Comparison of ENCODE assay signal across 18 cellular contexts in genomic region chr16:88753191-88753590, GRCh38. TPM values are rescaled to one million over a fixed set of nuclear protein-coding genes. Genes with fewer than 3 reads are reported as not detected.
DNase-seq lines count a peak whose midpoint lies in the region; ATAC-seq and TF ChIP-seq lines count a peak whose summit lies in the region.
"Had no signal": no experiment of that assay in that cellular context is flagged by ENCODE, and none has a peak within 500 bp of the region (broad histone marks: within the 10 kb centered on the region; RNA-seq: fewer than 3 reads in every experiment).

No MANE protein-coding gene starts in this region.

- peaks cover 3% of the 10 kb centered on the region for H3K4me1 Mint-ChIP-seq in endodermal cell

- WGBS in SK-N-SH (ENCODE audit: low lambda C conversion rate), result 84% methylated on average over 10 of the region's 13 CpGs
- 91 to 100% methylated on average over 1 to 5 of the region's 13 CpGs for WGBS in endodermal cell (ENCODE audit: insufficient coverage in 1 of 2, insufficient read length in 1 of 2), 2 experiments

- no peak overlapping the region for H3K4me3 Mint-ChIP-seq in endodermal cell

- DNase-seq in SK-N-SH, result no peak
- no peak for DNase-seq in endodermal cell
- DNase-seq in activated T-cell treated with anti-CD3 and anti-CD28 coated beads for 4 hours, result no peak
- DNase-seq in activated naive CD4-positive, alpha-beta T cell treated with anti-CD3 and anti-CD28 coated beads, Interleukin-2, amount 50 U/mL, for 16 hours, result no peak
- DNase-seq: DND-41, HCEC 1CT, Kasumi-1, NCI-H1417, NCI-H2029, NCI-H774 had no signal

- no peaks in the 10 kb centered on the region for H3K27me3 Mint-ChIP-seq in endodermal cell (ENCODE audit: insufficient read depth)
- H3K27me3 Mint-ChIP-seq: IgD-negative memory B cell had no signal

- peaks cover 11% of the 10 kb centered on the region for H3F3A ChIP-seq in SK-N-SH (replicated peaks; ENCODE audit: insufficient read depth)

- TF ChIP-seq RAD21 in SK-N-SH (IDR thresholded peaks at IDR 0.05; ENCODE audit: low read length), result 0 out of 2 replicates have a peak, but pooled peaks have one; percentile 5

- H3K27me3 ChIP-seq in SK-N-SH (ENCODE audit: insufficient read depth) (no peaks in the 10 kb centered on the region), OCI-LY3 (ENCODE audit: low read depth, low read length) (no peaks in the 10 kb centered on the region), endodermal cell (ENCODE audit: control insufficient read depth, insufficient read depth, low read length, poor library complexity, severe bottlenecking) (no peaks in the 10 kb centered on the region), stomach smooth muscle (ENCODE audit: control insufficient read depth in 1 of 2, insufficient read depth in 2 of 2, low read length in 2 of 2) (no peaks in the 10 kb centered on the region)
- H3K27me3 ChIP-seq: BLaER1 treated with 17β-estradiol and CSF1 and Interleukin-3, amounts not matched to agents 10 nM and 100 nM had no signal

- H3K9ac ChIP-seq in SK-N-SH (no peak overlapping the region), OCI-LY3 (ENCODE audit: low read length) (no peak overlapping the region), endodermal cell (ENCODE audit: extremely low read depth, low read length, poor library complexity, severe bottlenecking) (no peak overlapping the region), stomach smooth muscle (ENCODE audit: low read length in 2 of 2) (peak overlapping the region in 1 of 2 donors; percentile 6)

- H3K36me3 ChIP-seq in SK-N-SH (replicated peaks in 1 of 2; ENCODE audit: control insufficient read depth in 1 of 2, insufficient read depth in 2 of 2, low read length in 1 of 2) (peaks cover 0 to 5% of the 10 kb centered on the region in 2 experiments), OCI-LY3 (replicated peaks; ENCODE audit: low read depth, low read length) (no peaks in the 10 kb centered on the region), endodermal cell (ENCODE audit: control insufficient read depth, insufficient read depth, low read length) (peaks cover 4% of the 10 kb centered on the region), stomach smooth muscle (ENCODE audit: control insufficient read depth in 2 of 2, insufficient read depth in 2 of 2, low read length in 2 of 2) (peaks cover 3% of the 10 kb centered on the region in 2 donors)

- no peak overlapping the region for H3K4me3 ChIP-seq in SK-N-SH (ENCODE audit: low read depth in 2 of 2, low read length in 1 of 2)
- no peak overlapping the region for H3K4me3 ChIP-seq in OCI-LY3 (ENCODE audit: low read length)
- no peak overlapping the region for H3K4me3 ChIP-seq in endodermal cell (ENCODE audit: low read length)
- no peak overlapping the region for H3K4me3 ChIP-seq in stomach smooth muscle (ENCODE audit: low read length in 2 of 2)
- H3K4me3 ChIP-seq: BLaER1 treated with 17β-estradiol and CSF1 and Interleukin-3, amounts not matched to agents 10 nM and 100 nM had no signal

- H3K4me2 ChIP-seq in SK-N-SH, result no peak overlapping the region
- H3K4me2 ChIP-seq in OCI-LY3 (ENCODE audit: low read length), result no peak overlapping the region

- H3K36me3 Mint-ChIP-seq in endodermal cell (ENCODE audit: low read depth), result no peaks in the 10 kb centered on the region
- H3K36me3 Mint-ChIP-seq: IgD-negative memory B cell had no signal

- no peak for ATAC-seq in SK-N-SH treated with all-trans-retinoic acid at 6 μM for 48 hours
- no peak for ATAC-seq in GM19463 (IDR thresholded peaks at IDR 0.05; ENCODE audit: unreplicated experiment)
- ATAC-seq: Panc1, Right ventricle myocardium inferior had no signal

- no peak for TF ChIP-seq EP300 in SK-N-SH (IDR thresholded peaks at IDR 0.05; ENCODE audit: borderline replicate concordance in 1 of 2, low read depth in 1 of 2, low read length in 1 of 2)

- no peak overlapping the region for H3K27ac ChIP-seq in SK-N-SH (ENCODE audit: low read depth in 2 of 2, low read length in 1 of 2)
- H3K27ac ChIP-seq in OCI-LY3 (ENCODE audit: low read length), result no peak overlapping the region
- no peak overlapping the region for H3K27ac ChIP-seq in endodermal cell (ENCODE audit: low read depth, low read length)
- peak overlapping the region; percentile 58 for H3K27ac ChIP-seq in stomach smooth muscle (ENCODE audit: low read length)

- no peaks in the 10 kb centered on the region for H3K9me2 ChIP-seq in SK-N-SH

- H4K20me1 ChIP-seq in SK-N-SH (ENCODE audit: insufficient read depth) (peaks cover 79% of the 10 kb centered on the region), OCI-LY3 (ENCODE audit: insufficient read depth, low read length) (no peaks in the 10 kb centered on the region)

- peaks cover 92% of the 10 kb centered on the region for H3K79me2 ChIP-seq in SK-N-SH (ENCODE audit: insufficient read depth)
- no peaks in the 10 kb centered on the region for H3K79me2 ChIP-seq in OCI-LY3 (ENCODE audit: low read length)

- no peak overlapping the region for H3K27ac Mint-ChIP-seq in endodermal cell

- H3K4me1 ChIP-seq in SK-N-SH (ENCODE audit: control insufficient read depth in 1 of 2, insufficient read depth in 2 of 2, low read depth in 1 of 2, low read length in 1 of 2) (peaks cover 8 to 12% of the 10 kb centered on the region in 2 experiments; a peak in 2 of 4 replicates), OCI-LY3 (ENCODE audit: low read length) (peaks cover 2% of the 10 kb centered on the region; the same call in 1 of the 2 replicates), endodermal cell (ENCODE audit: control insufficient read depth, insufficient read depth, low read length) (no peaks in the 10 kb centered on the region), stomach smooth muscle (ENCODE audit: control insufficient read depth, insufficient read depth, low read length) (peaks cover 54% of the 10 kb centered on the region)

- H3K9me3 Mint-ChIP-seq in endodermal cell, result no peaks in the 10 kb centered on the region
- H3K9me3 Mint-ChIP-seq: IgD-negative memory B cell had no signal

- POLR2A ChIA-PET in SK-N-SH (lab: Yijun Ruan, JAX), result no interaction called here

- TF ChIP-seq CTCF in SK-N-SH (IDR thresholded peaks at IDR 0.05), result no peak
- TF ChIP-seq CTCF in OCI-LY3 (IDR thresholded peaks at IDR 0.05; ENCODE audit: low read depth, low read length), result peak; percentile 39
- TF ChIP-seq CTCF in endodermal cell (conservative IDR thresholded peaks at IDR 0.05), result peak; percentile 17

- CTCF ChIA-PET in SK-N-SH (lab: Yijun Ruan, JAX), result interaction anchor here (1.0 to 30.9 kb wide), 7 partner anchors 13 to 459 kb away, joined by 3 to 540 read pairs (median 5); no protein-coding TSS in a partner anchor

- H2AFZ ChIP-seq in SK-N-SH (ENCODE audit: low read depth) (no peak overlapping the region), OCI-LY3 (ENCODE audit: low read depth, low read length) (no peak overlapping the region)

- H3K9me3 ChIP-seq in SK-N-SH, result no peaks in the 10 kb centered on the region
- no peaks in the 10 kb centered on the region for H3K9me3 ChIP-seq in OCI-LY3 (ENCODE audit: insufficient read depth, low read length)
- H3K9me3 ChIP-seq in endodermal cell (ENCODE audit: control insufficient read depth, low read length), result no peaks in the 10 kb centered on the region
- H3K9me3 ChIP-seq in stomach smooth muscle (ENCODE audit: control insufficient read depth in 2 of 2, low read length in 2 of 2), result no peaks in the 10 kb centered on the region
- H3K9me3 ChIP-seq: BLaER1 treated with 17β-estradiol and CSF1 and Interleukin-3, amounts not matched to agents 10 nM and 100 nM had no signal

TF ChIP-seq in SK-N-SH, 30 proteins besides CTCF, POLR2A, EP300 and RAD21 (continues in another document):
- TF ChIP-seq, protein P1, sequence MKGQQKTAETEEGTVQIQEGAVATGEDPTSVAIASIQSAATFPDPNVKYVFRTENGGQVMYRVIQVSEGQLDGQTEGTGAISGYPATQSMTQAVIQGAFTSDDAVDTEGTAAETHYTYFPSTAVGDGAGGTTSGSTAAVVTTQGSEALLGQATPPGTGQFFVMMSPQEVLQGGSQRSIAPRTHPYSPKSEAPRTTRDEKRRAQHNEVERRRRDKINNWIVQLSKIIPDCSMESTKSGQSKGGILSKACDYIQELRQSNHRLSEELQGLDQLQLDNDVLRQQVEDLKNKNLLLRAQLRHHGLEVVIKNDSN (IDR thresholded peaks at IDR 0.05; ENCODE audit: borderline replicate concordance, low read depth), result no peak
- no peak for TF ChIP-seq FOXJ3 (CRISPR knock-in tag; IDR thresholded peaks at IDR 0.05)

TF ChIP-seq in SK-N-SH treated with all-trans-retinoic acid at 6 μM for 48 hours, 23 proteins besides CTCF, POLR2A, EP300 and RAD21:
- no peak for TF ChIP-seq ESRRG (CRISPR knock-in tag; IDR thresholded peaks at IDR 0.05)
TF ChIP-seq in SK-N-SH treated with all-trans-retinoic acid at 6 μM for 48 hours: peak in this region for 0.

RNA-seq across cellular contexts. Expression of gene PIEZO1, which starts 31.8 kb away (rescaled TPM):
- polyA plus RNA-seq in SK-N-SH (2012; rRNA removed), result 111 and 184 TPM in 2 replicates
- 45.3 and 86.3 TPM in 2 replicates for polyA plus RNA-seq in SK-N-SH (2012; cell fraction: cytosol; rRNA removed)
- 670 and 1,039 TPM in 2 replicates for polyA plus RNA-seq in SK-N-SH (2012; cell fraction: nucleus; rRNA removed)
- total RNA-seq in endodermal cell, result 10 to 100 TPM; 84.1 to 97.0 TPM
- 26.7 TPM for polyA plus RNA-seq in endodermal cell (2013, experiment 1 of 2)
- 28.6 TPM for polyA plus RNA-seq in endodermal cell (2013, experiment 2 of 2)

RNA-seq across cellular contexts. Expression of gene CTU2, which starts 46.9 kb away (rescaled TPM):
- 16.2 and 16.5 TPM in 2 replicates for polyA plus RNA-seq in SK-N-SH (2012; rRNA removed)
- 6.3 and 9.8 TPM in 2 replicates for polyA plus RNA-seq in SK-N-SH (2012; cell fraction: cytosol; rRNA removed)
- 32.4 and 41.1 TPM in 2 replicates for polyA plus RNA-seq in SK-N-SH (2012; cell fraction: nucleus; rRNA removed)
- total RNA-seq in endodermal cell, result 10 to 100 TPM; 16.7 to 24.3 TPM
- polyA plus RNA-seq in endodermal cell (2013, experiment 1 of 2), result 20.6 TPM
- 14.3 TPM for polyA plus RNA-seq in endodermal cell (2013, experiment 2 of 2)

RNA-seq across cellular contexts. Expression of gene RNF166, which starts 47.0 kb away (rescaled TPM):
- 17.0 and 17.2 TPM in 2 replicates for polyA plus RNA-seq in SK-N-SH (2012; rRNA removed)
- polyA plus RNA-seq in SK-N-SH (2012; cell fraction: cytosol; rRNA removed), result 7.5 and 11.2 TPM in 2 replicates
- polyA plus RNA-seq in SK-N-SH (2012; cell fraction: nucleus; rRNA removed), result 29.1 and 45.4 TPM in 2 replicates
- total RNA-seq in endodermal cell, result 10 to 100 TPM; 24.2 to 27.2 TPM
- 37.1 TPM for polyA plus RNA-seq in endodermal cell (2013, experiment 1 of 2)
- polyA plus RNA-seq in endodermal cell (2013, experiment 2 of 2), result 29.8 TPM

RNA-seq across cellular contexts. Expression of gene CDT1, which starts 50.4 kb away (rescaled TPM):
- polyA plus RNA-seq in SK-N-SH (2012; rRNA removed), result 3.1 and 6.1 TPM in 2 replicates
- 1.5 and 4.3 TPM in 2 replicates for polyA plus RNA-seq in SK-N-SH (2012; cell fraction: cytosol; rRNA removed)
- 8.0 and 8.2 TPM in 2 replicates for polyA plus RNA-seq in SK-N-SH (2012; cell fraction: nucleus; rRNA removed)
- 10 to 100 TPM; 57.1 to 63.0 TPM for total RNA-seq in endodermal cell
- polyA plus RNA-seq in endodermal cell (2013, experiment 1 of 2), result 41.5 TPM
- 34.7 TPM for polyA plus RNA-seq in endodermal cell (2013, experiment 2 of 2)

RNA-seq across cellular contexts. Expression of gene APRT, which starts 58.5 kb away (rescaled TPM):
- polyA plus RNA-seq in SK-N-SH (2012; rRNA removed), result 178 and 192 TPM in 2 replicates
- polyA plus RNA-seq in SK-N-SH (2012; cell fraction: cytosol; rRNA removed), result 87.4 and 115 TPM in 2 replicates
- 186 and 231 TPM in 2 replicates for polyA plus RNA-seq in SK-N-SH (2012; cell fraction: nucleus; rRNA removed)
- total RNA-seq in endodermal cell, result 100 to 1,000 TPM; 200 to 230 TPM
- polyA plus RNA-seq in endodermal cell (2013, experiment 1 of 2), result 93.5 TPM
- 91.5 TPM for polyA plus RNA-seq in endodermal cell (2013, experiment 2 of 2)
